In genomic region chr11:93194673-93195291, GRCh38 we compare ENCODE assay signal across 28 cellular contexts. TPM values are rescaled to one million over a fixed set of nuclear protein-coding genes. Genes with fewer than 3 reads are reported as not detected.
DNase-seq lines count a peak whose midpoint lies in the region; FAIRE-seq and TF ChIP-seq lines count a peak whose summit lies in the region.
"Had no signal": no experiment of that assay in that cellular context is flagged by ENCODE, and none has a peak within 500 bp of the region (broad histone marks: within the 10 kb centered on the region; RNA-seq: fewer than 3 reads in every experiment).

No MANE protein-coding gene starts in this region.

- intact Hi-C loops in CD14-positive monocyte (cut with micrococcal nuclease) = loop anchor here (5.0 to 10.0 kb wide), 5 partner anchors 328 to 1300 kb away; partner anchors contain the start of genes C11orf54 (in 2 of the 2), TAF1D (in 2 of the 2), ANKRD49 (in 1 of the 2) and MRE11 (in 1 of the 2)

- H3K4me2 ChIP-seq in OCI-LY1 (ENCODE audit: low read length) (peak overlapping the region; percentile 14; the same call in 1 of the 2 replicates), mesendoderm (ENCODE audit: low read length) (no peak overlapping the region)
- H3K4me2 ChIP-seq: hepatocyte, smooth muscle cell had no signal

- DNase-seq in CD14-positive monocyte (ENCODE audit: low spot score) (no peak), GM12892 (ENCODE audit: insufficient read length) (no peak), glutamatergic neuron (no peak), mesendoderm (no peak), NCI-H1436 treated with DMSO at 0.1 percent for 48 hours (lab: John Stamatoyannopoulos, UW) (no peak), NCI-H2107 (lab: John Stamatoyannopoulos, UW) (no peak), mucosa of gallbladder (ENCODE audit: low spot score) (no peak)
- DNase-seq: activated CD4-positive, alpha-beta T cell treated with anti-CD3 and anti-CD28 coated beads for 48 hours; activated CD8-positive, alpha-beta memory T cell treated with anti-CD3 and anti-CD28 coated beads for 24 hours; activated T-cell treated with anti-CD3 and anti-CD28 coated beads for 4 hours; GOT3; NCI-H1417; NCI-H446 treated with DMSO at 0.1 percent for 48 hours; right cardiac atrium; Right ventricle myocardium superior; stimulated activated CD4-positive, alpha-beta T cell treated with anti-CD3 and anti-CD28 coated beads, Interleukin-1b, Interleukin-23, amount 100 ng/mL, for 48 hours; stimulated activated naive CD4-positive, alpha-beta T cell treated with Interleukin-2 at 50 U/mL for 16 hours; upper lobe of right lung had no signal

- H3K27me3 Mint-ChIP-seq in CD14-positive monocyte (ENCODE audit: low read depth in 3 of 3) (peaks cover 0 to 1% (median 0%) of the 10 kb centered on the region in 3 donors), glutamatergic neuron (ENCODE audit: unreplicated experiment) (peaks cover 4% of the 10 kb centered on the region)
- H3K27me3 Mint-ChIP-seq: activated naive CD8-positive, alpha-beta T cell had no signal

- no peak overlapping the region for H3K9ac ChIP-seq in OCI-LY1 (ENCODE audit: low read length)
- H3K9ac ChIP-seq in mesendoderm (ENCODE audit: low read length) = no peak overlapping the region

- H4K8ac ChIP-seq in mesendoderm (ENCODE audit: low read depth, low read length) = no peak overlapping the region

- H3K4ac ChIP-seq in mesendoderm (ENCODE audit: low read depth, low read length) = no peak overlapping the region

- H4K5ac ChIP-seq in mesendoderm (ENCODE audit: low read length) = no peak overlapping the region

- H3K56ac ChIP-seq in mesendoderm (ENCODE audit: low read length) = no peak overlapping the region

- no peak overlapping the region for H2AFZ ChIP-seq in OCI-LY1 (ENCODE audit: low read length)
- H2AFZ ChIP-seq: hepatocyte had no signal

- H3K9me3 Mint-ChIP-seq in CD14-positive monocyte (peaks cover 0 to 8% (median 0%) of the 10 kb centered on the region in 7 donors), glutamatergic neuron (ENCODE audit: unreplicated experiment) (peaks cover 4% of the 10 kb centered on the region)
- H3K9me3 Mint-ChIP-seq: activated T-helper 2 cell treated with anti-CD3 and anti-CD28 coated beads, Interferon-gamma antibody, Interleukin-2, Interleukin-4, amounts not matched to agents 10 μg/mL and 5 μg/mL and 100 μg/mL, durations not matched to agents 14 hours and 24 hours and 36 hours; T-helper 2 cell treated with Interferon-gamma antibody and Interleukin-4, amounts not matched to agents 5 μg/mL and 100 μg/mL, for 36 hours had no signal

- no peak overlapping the region for H3K4me3 ChIP-seq in OCI-LY1 (ENCODE audit: low read depth, low read length, poor library complexity, severe bottlenecking)
- no peak overlapping the region for H3K4me3 ChIP-seq in mesendoderm (ENCODE audit: low read length)
- H3K4me3 ChIP-seq: gastroesophageal sphincter, hepatocyte, lung, smooth muscle cell, suprapubic skin, upper lobe of right lung had no signal

- H4K20me1 ChIP-seq in OCI-LY1 (ENCODE audit: insufficient read depth, low read length) = no peaks in the 10 kb centered on the region

- TF ChIP-seq CTCF in CD14-positive monocyte (IDR thresholded peaks at IDR 0.05) (no peak), OCI-LY1 (IDR thresholded peaks at IDR 0.05; ENCODE audit: low read length) (no peak), glutamatergic neuron (IDR thresholded peaks at IDR 0.05; ENCODE audit: partially characterized antibody, unreplicated experiment) (no peak)

- H2BK5ac ChIP-seq in mesendoderm (ENCODE audit: low read length) = no peak overlapping the region

- no peak overlapping the region for H3K18ac ChIP-seq in mesendoderm (ENCODE audit: low read length)

- H3K4me3 Mint-ChIP-seq in CD14-positive monocyte = no peak overlapping the region
- peak overlapping the region; percentile 4 for H3K4me3 Mint-ChIP-seq in glutamatergic neuron (ENCODE audit: unreplicated experiment)

- H2AK5ac ChIP-seq in mesendoderm (ENCODE audit: low read length) = no peak overlapping the region

- no peaks in the 10 kb centered on the region for H3K36me3 ChIP-seq in OCI-LY1 (ENCODE audit: insufficient read depth, low read length)
- no peaks in the 10 kb centered on the region for H3K36me3 ChIP-seq in mesendoderm (ENCODE audit: control insufficient read depth, insufficient read depth, low read length)
- H3K36me3 ChIP-seq: gastroesophageal sphincter, suprapubic skin, upper lobe of right lung had no signal

- peak; percentile 56 for FAIRE-seq in GM12892 (lab: Jason Lieb, UNC)
- FAIRE-seq: bronchial epithelial cell had no signal

- H3K4me1 ChIP-seq in OCI-LY1 (ENCODE audit: insufficient read depth, low read length, severe bottlenecking) (peaks cover 20% of the 10 kb centered on the region), mesendoderm (ENCODE audit: control insufficient read depth, low read depth, low read length) (peaks cover 5% of the 10 kb centered on the region)

- no peaks in the 10 kb centered on the region for H3F3A ChIP-seq in OCI-LY1 (ENCODE audit: insufficient read depth, low read length)

- H3K9me2 ChIP-seq in OCI-LY1 (ENCODE audit: low read depth, low read length) = no peaks in the 10 kb centered on the region

- H3K4me1 Mint-ChIP-seq in CD14-positive monocyte (peaks cover 51% of the 10 kb centered on the region), glutamatergic neuron (ENCODE audit: low read depth, unreplicated experiment) (peaks cover 21% of the 10 kb centered on the region)

- H2BK15ac ChIP-seq in mesendoderm (replicated peaks; ENCODE audit: low read depth) = no peak overlapping the region

- H3K36me3 Mint-ChIP-seq in CD14-positive monocyte (peaks cover 8% of the 10 kb centered on the region in 2 donors), glutamatergic neuron (ENCODE audit: unreplicated experiment) (no peaks in the 10 kb centered on the region)

- peak overlapping the region; percentile 81 to 99 (median 91) for H3K27ac Mint-ChIP-seq in CD14-positive monocyte
- H3K27ac Mint-ChIP-seq in glutamatergic neuron (ENCODE audit: unreplicated experiment) = peak overlapping the region; percentile 0
- H3K27ac Mint-ChIP-seq: activated naive CD8-positive, alpha-beta T cell; activated T-helper 2 cell treated with anti-CD3 and anti-CD28 coated beads, Interferon-gamma antibody, Interleukin-2, Interleukin-4, amounts not matched to agents 10 μg/mL and 5 μg/mL and 100 μg/mL, durations not matched to agents 14 hours and 24 hours and 36 hours; T-helper 2 cell treated with Interferon-gamma antibody and Interleukin-4, amounts not matched to agents 5 μg/mL and 100 μg/mL, for 36 hours had no signal

- H3K27ac ChIP-seq in OCI-LY1 (ENCODE audit: low read depth, low read length, poor library complexity, severe bottlenecking) = no peak overlapping the region
- no peak overlapping the region for H3K27ac ChIP-seq in mesendoderm (ENCODE audit: low read depth, low read length)
- H3K27ac ChIP-seq: gastroesophageal sphincter, hepatocyte, suprapubic skin, upper lobe of right lung had no signal

- no peaks in the 10 kb centered on the region for H3K9me3 ChIP-seq in OCI-LY1 (ENCODE audit: low read length)
- H3K9me3 ChIP-seq: gastroesophageal sphincter, suprapubic skin, upper lobe of right lung had no signal

- H3K79me2 ChIP-seq in OCI-LY1 (ENCODE audit: insufficient read depth, low read length) (peaks cover 32% of the 10 kb centered on the region), mesendoderm (ENCODE audit: control insufficient read depth, insufficient read depth, low read length) (peaks cover 22% of the 10 kb centered on the region)

- H3K23ac ChIP-seq in mesendoderm (ENCODE audit: low read length) = no peak overlapping the region

- H2BK120ac ChIP-seq in mesendoderm (ENCODE audit: low read depth, low read length) = no peak overlapping the region

- no peak for TF ChIP-seq POLR2A in GM12892 (IDR thresholded peaks at IDR 0.05; ENCODE audit: low read depth, low read length)

- no CpG with 5 or more reads among the region's 1 CpG for WGBS in mesendoderm (ENCODE audit: extremely low coverage, insufficient coverage, low lambda C conversion rate)

- peaks cover 14% of the 10 kb centered on the region for H3K79me1 ChIP-seq in mesendoderm (ENCODE audit: low read length)

- H3K27me3 ChIP-seq in OCI-LY1 (ENCODE audit: insufficient read depth, low read length) (no peaks in the 10 kb centered on the region), mesendoderm (ENCODE audit: insufficient read depth, low read length, poor library complexity) (no peaks in the 10 kb centered on the region)
- H3K27me3 ChIP-seq: gastroesophageal sphincter, hepatocyte, suprapubic skin, upper lobe of right lung had no signal

RNA-seq across cellular contexts. Expression of gene SLC36A4, which starts 3.0 kb away (rescaled TPM):
- polyA plus RNA-seq in CD14-positive monocyte = 10 to 100 TPM; 62.0 to 65.2 TPM
- polyA plus RNA-seq in GM12892 (2012; ENCODE audit: missing spikeins) = 7.9 TPM
- total RNA-seq in glutamatergic neuron (ENCODE audit: unreplicated experiment) = 33.1 TPM
- 10.0 TPM for polyA plus RNA-seq in mesendoderm (2013, experiment 1 of 2)
- 9.9 TPM for polyA plus RNA-seq in mesendoderm (2013, experiment 2 of 2)
- 8.2 TPM for total RNA-seq in mucosa of gallbladder
